Comparison of ENCODE assay signal across 33 cellular contexts in genomic region chr20:55714082-55714481, GRCh38.
"Had no signal": no experiment of that assay in that cellular context is flagged by ENCODE, and none has a peak within 500 bp of the region (broad histone marks: within the 10 kb centered on the region; RNA-seq: fewer than 3 reads in every experiment).

No MANE protein-coding gene starts in this region.

- H3K36me3 ChIP-seq: MG63 had no signal

- DNase-seq: Karpas-422, Kasumi-1, MG63, MM.1S, MV-4-11, NCI-H1048, NCI-H1092, NCI-H1092 treated with DMSO at 0.1 percent for 48 hours, NCI-H1105, NCI-H1105 treated with DMSO at 0.1 percent for 48 hours, NCI-H1417, NCI-H1417 treated with DMSO at 0.1 percent for 48 hours, NCI-H1436, NCI-H1436 treated with DMSO at 0.1 percent for 48 hours, NCI-H146, NCI-H1694, NCI-H1694 treated with DMSO at 0.1 percent for 48 hours, NCI-H187, NCI-H187 treated with DMSO at 0.1 percent for 48 hours, NCI-H1930, NCI-H2029, NCI-H2029 treated with DMSO at 0.1 percent for 48 hours, NCI-H2081, NCI-H2081 treated with DMSO at 0.1 percent for 48 hours, NCI-H2107, NCI-H2171, NCI-H2227 treated with DMSO at 0.1 percent for 48 hours, NCI-H345, NCI-H446, NCI-H446 treated with DMSO at 0.1 percent for 48 hours, NCI-H510A, NCI-H510A treated with DMSO at 0.1 percent for 48 hours, NCI-H524 had no signal

- H3K4me3 ChIP-seq: MG63 had no signal

- H3K9me3 ChIP-seq: MG63 had no signal

- H3K27me3 ChIP-seq: MG63 had no signal
